ENCODE assay signal across 14 cellular contexts in genomic region chr2:226971770-226972169, GRCh38.
A peak's percentile ranks its signal among the peaks of the same experiment; 100 is the strongest.
DNase-seq lines count a peak whose midpoint lies in the region; ATAC-seq and TF ChIP-seq lines count a peak whose summit lies in the region.
"Had no signal": no experiment of that assay in that cellular context is flagged by ENCODE, and none has a peak within 500 bp of the region (broad histone marks: within the 10 kb centered on the region; RNA-seq: fewer than 3 reads in every experiment).

No MANE protein-coding gene starts in this region.

- no peak for TF ChIP-seq CTCF in GM12864 (IDR thresholded peaks at IDR 0.05; ENCODE audit: low read depth, low read length, missing control alignments)

- peak; percentile 55 for ATAC-seq in GM18907 (IDR thresholded peaks at IDR 0.05; ENCODE audit: unreplicated experiment)
- peak; percentile 42 for ATAC-seq in HG02852 (IDR thresholded peaks at IDR 0.05; ENCODE audit: unreplicated experiment)
- ATAC-seq: left colon had no signal

- H3K27ac Mint-ChIP-seq in activated T-helper 1 cell treated with anti-CD3 and anti-CD28 coated beads, Interleukin-12 subunit alpha, Interleukin-12 subunit beta, Interleukin-2, Interleukin-4 antibody, amounts not matched to agents 30 ng/mL and 10 ng/mL and 1 ng/mL, durations not matched to agents 14 hours and 24 hours and 36 hours: peak overlapping the region; percentile 50

- H3K9me3 Mint-ChIP-seq in activated T-helper 1 cell treated with anti-CD3 and anti-CD28 coated beads, Interleukin-12 subunit alpha, Interleukin-12 subunit beta, Interleukin-2, Interleukin-4 antibody, amounts not matched to agents 30 ng/mL and 10 ng/mL and 1 ng/mL, durations not matched to agents 14 hours and 24 hours and 36 hours: no peaks in the 10 kb centered on the region

- no peaks in the 10 kb centered on the region for H3K27me3 Mint-ChIP-seq in activated T-helper 1 cell treated with anti-CD3 and anti-CD28 coated beads, Interleukin-12 subunit alpha, Interleukin-12 subunit beta, Interleukin-2, Interleukin-4 antibody, amounts not matched to agents 30 ng/mL and 10 ng/mL and 1 ng/mL, durations not matched to agents 14 hours and 24 hours and 36 hours (ENCODE audit: insufficient read depth)

- DNase-seq in GM12864 (ENCODE audit: low read depth) (peak; percentile 12), inferior parietal cortex (ENCODE audit: extremely low spot score) (no peak), nucleus accumbens (lab: John Stamatoyannopoulos, UW) (no peak), occipital lobe (lab: John Stamatoyannopoulos, UW) (no peak)
- no peak for DNase-seq in activated T-helper 1 cell treated with anti-CD3 and anti-CD28 coated beads, Interleukin-12 subunit alpha, Interleukin-12 subunit beta, Interleukin-2, Interleukin-4 antibody, amounts not matched to agents 30 ng/mL and 10 ng/mL and 1 ng/mL, durations not matched to agents 14 hours and 24 hours and 36 hours (ENCODE audit: low spot score)
- no peak for DNase-seq in activated effector memory CD4-positive, alpha-beta T cell treated with Interleukin-2 at 50 U/mL for 16 hours
- DNase-seq: activated CD4-positive, alpha-beta T cell treated with anti-CD3 and anti-CD28 coated beads for 1 hour; GOT3; hippocampal formation; left colon; NCI-H2081 treated with DMSO at 0.1 percent for 48 hours had no signal

- no peak overlapping the region for H3K4me3 Mint-ChIP-seq in activated T-helper 1 cell treated with anti-CD3 and anti-CD28 coated beads, Interleukin-12 subunit alpha, Interleukin-12 subunit beta, Interleukin-2, Interleukin-4 antibody, amounts not matched to agents 30 ng/mL and 10 ng/mL and 1 ng/mL, durations not matched to agents 14 hours and 24 hours and 36 hours

- H3K4me1 Mint-ChIP-seq in activated T-helper 1 cell treated with anti-CD3 and anti-CD28 coated beads, Interleukin-12 subunit alpha, Interleukin-12 subunit beta, Interleukin-2, Interleukin-4 antibody, amounts not matched to agents 30 ng/mL and 10 ng/mL and 1 ng/mL, durations not matched to agents 14 hours and 24 hours and 36 hours (ENCODE audit: low read depth): peaks cover 36% of the 10 kb centered on the region

- peaks cover 14% of the 10 kb centered on the region for H3K36me3 Mint-ChIP-seq in activated T-helper 1 cell treated with anti-CD3 and anti-CD28 coated beads, Interleukin-12 subunit alpha, Interleukin-12 subunit beta, Interleukin-2, Interleukin-4 antibody, amounts not matched to agents 30 ng/mL and 10 ng/mL and 1 ng/mL, durations not matched to agents 14 hours and 24 hours and 36 hours (ENCODE audit: low read depth)

- H3K4me3 ChIP-seq in GM12864 (ENCODE audit: low read depth, low read length): no peak overlapping the region
- H3K4me3 ChIP-seq: prostate gland had no signal

- intact Hi-C loops in activated T-helper 1 cell treated with anti-CD3 and anti-CD28 coated beads, Interleukin-12 subunit alpha, Interleukin-12 subunit beta, Interleukin-2, Interleukin-4 antibody, amounts not matched to agents 30 ng/mL and 10 ng/mL and 1 ng/mL, durations not matched to agents 14 hours and 24 hours and 36 hours (cut with micrococcal nuclease): no loop called here
